ENCODE assay signal across 24 cellular contexts in genomic region chr22:19888131-19888746, GRCh38. TPM values are rescaled to one million over a fixed set of nuclear protein-coding genes. Genes with fewer than 3 reads are reported as not detected.
DNase-seq lines count a peak whose midpoint lies in the region; ATAC-seq, FAIRE-seq and TF ChIP-seq lines count a peak whose summit lies in the region.
"Had no signal": no experiment of that assay in that cellular context is flagged by ENCODE, and none has a peak within 500 bp of the region (broad histone marks: within the 10 kb centered on the region; RNA-seq: fewer than 3 reads in every experiment).

No MANE protein-coding gene starts in this region.

- TF ChIP-seq EP300 in HepG2 (IDR thresholded peaks at IDR 0.05; ENCODE audit: low read depth in 2 of 2, low read length in 2 of 2): no peak
- no peak for TF ChIP-seq EP300 in HepG2 (CRISPR knock-in tag; IDR thresholded peaks at IDR 0.05; ENCODE audit: borderline replicate concordance)

- H3K4me2 ChIP-seq in HepG2 (ENCODE audit: low read depth, low read length): no peak overlapping the region

- no peaks in the 10 kb centered on the region for H3K4me1 Mint-ChIP-seq in Calu3 (ENCODE audit: low read depth, unreplicated experiment)

- H3K27me3 Mint-ChIP-seq in Calu3 (ENCODE audit: unreplicated experiment): no peaks in the 10 kb centered on the region
- H3K27me3 Mint-ChIP-seq: activated CD4-positive, alpha-beta memory T cell treated with anti-CD3 and anti-CD28 coated beads for 36 hours; stimulated activated memory B cell treated with anti-CD40 and anti-IgM and Interleukin-4, amounts not matched to agents 10 μg/mL and 1 μg/mL and 100 μg/mL, for 72 hours had no signal

- POLR2A ChIA-PET in HepG2 (lab: Yijun Ruan, JAX): no interaction called here

- FAIRE-seq in HepG2 (lab: Jason Lieb, UNC) (no peak), urothelium cell line (lab: Jason Lieb, UNC) (peak; percentile 13)
- FAIRE-seq: colon, HTR-8/SVneo had no signal

- H3K27me3 ChIP-seq in right lobe of liver (no peaks in the 10 kb centered on the region), HepG2 (ENCODE audit: control insufficient read depth in 1 of 2, insufficient read depth in 2 of 2, low read length in 2 of 2) (no peaks in the 10 kb centered on the region), RWPE2 (ENCODE audit: insufficient read depth, poor library complexity, severe bottlenecking) (no peaks in the 10 kb centered on the region), right cardiac atrium (ENCODE audit: control insufficient read depth, insufficient read depth) (no peaks in the 10 kb centered on the region)
- H3K27me3 ChIP-seq: thyroid gland had no signal

- H3K9me3 ChIP-seq in right lobe of liver: no peaks in the 10 kb centered on the region
- H3K9me3 ChIP-seq in HepG2 (ENCODE audit: low read length): no peaks in the 10 kb centered on the region
- no peaks in the 10 kb centered on the region for H3K9me3 ChIP-seq in RWPE2 (ENCODE audit: severe bottlenecking)
- no peaks in the 10 kb centered on the region for H3K9me3 ChIP-seq in right cardiac atrium (ENCODE audit: control insufficient read depth, low read length)
- H3K9me3 ChIP-seq: thyroid gland had no signal

- no peak for TF ChIP-seq RAD21 in HepG2 (CRISPR knock-in tag; IDR thresholded peaks at IDR 0.05)

- no peaks in the 10 kb centered on the region for H3K9me3 Mint-ChIP-seq in Calu3 (ENCODE audit: low read depth, unreplicated experiment)
- H3K9me3 Mint-ChIP-seq: activated CD4-positive, alpha-beta memory T cell treated with anti-CD3 and anti-CD28 coated beads for 36 hours; activated naive CD4-positive, alpha-beta T cell treated with anti-CD3 and anti-CD28 coated beads, Interleukin-2, amount 50 U/mL, for 72 hours; mesothelial cell of epicardium; stimulated activated memory B cell treated with anti-CD40 and anti-IgM and Interleukin-4, amounts not matched to agents 10 μg/mL and 1 μg/mL and 100 μg/mL, for 72 hours had no signal

- H3K4me1 ChIP-seq in right lobe of liver (peaks cover 0 to 6% (median 0%) of the 10 kb centered on the region in 4 donors), HepG2 (ENCODE audit: insufficient read depth, low read length) (peaks cover 27% of the 10 kb centered on the region), RWPE2 (ENCODE audit: insufficient read depth, poor library complexity, severe bottlenecking) (peaks cover 32% of the 10 kb centered on the region), right cardiac atrium (ENCODE audit: control insufficient read depth, insufficient read depth, low read length) (no peaks in the 10 kb centered on the region)
- H3K4me1 ChIP-seq: thyroid gland had no signal

- no peak overlapping the region for H3K4me3 Mint-ChIP-seq in Calu3 (ENCODE audit: low read depth, unreplicated experiment)
- H3K4me3 Mint-ChIP-seq: activated CD4-positive, alpha-beta memory T cell treated with anti-CD3 and anti-CD28 coated beads for 36 hours; mesothelial cell of epicardium; stimulated activated memory B cell treated with anti-CD40 and anti-IgM and Interleukin-4, amounts not matched to agents 10 μg/mL and 1 μg/mL and 100 μg/mL, for 72 hours had no signal

- H3K79me2 ChIP-seq in HepG2 (ENCODE audit: insufficient read depth, low read length): no peaks in the 10 kb centered on the region

- no peak for ATAC-seq in right lobe of liver
- ATAC-seq in HepG2: no peak
- ATAC-seq in RWPE2 (ENCODE audit: low read depth): no peak
- ATAC-seq in right cardiac atrium: no peak
- no peak for ATAC-seq in GM21360 (IDR thresholded peaks at IDR 0.05; ENCODE audit: unreplicated experiment)
- ATAC-seq: activated naive CD4-positive, alpha-beta T cell treated with anti-CD3 and anti-CD28 coated beads, Interleukin-2, amount 50 U/mL, for 72 hours; stimulated activated memory B cell treated with anti-CD40 and anti-IgM and Interleukin-4, amounts not matched to agents 10 μg/mL and 1 μg/mL and 100 μg/mL, for 72 hours had no signal

- BruUV-seq in HepG2 (replicated peaks; lab: Mats Ljungman, UMichigan) (no TSS peak), Calu3 (replicated peaks; lab: Mats Ljungman, UMichigan) (no TSS peak)

- no CpG with 5 or more reads among the region's 17 CpGs for WGBS in right lobe of liver (ENCODE audit: insufficient coverage, low coverage, low lambda C conversion rate, missing lambda C conversion rate)
- 98% methylated on average over 7 of the region's 17 CpGs for WGBS in HepG2 (ENCODE audit: low lambda C conversion rate)
- WGBS in right cardiac atrium: 92% methylated on average over 17 of the region's 17 CpGs

- H3K4me3 ChIP-seq in right lobe of liver: no peak overlapping the region
- H3K4me3 ChIP-seq in HepG2 (replicated peaks in 1 of 3; ENCODE audit: insufficient read depth in 1 of 3, low read depth in 2 of 3, low read length in 3 of 3): no peak overlapping the region
- no peak overlapping the region for H3K4me3 ChIP-seq in RWPE2 (ENCODE audit: severe bottlenecking)
- no peak overlapping the region for H3K4me3 ChIP-seq in right cardiac atrium (ENCODE audit: low read length)
- H3K4me3 ChIP-seq: GM23248, thyroid gland had no signal

- no peak overlapping the region for H3K27ac Mint-ChIP-seq in Calu3 (ENCODE audit: unreplicated experiment)
- H3K27ac Mint-ChIP-seq: activated CD4-positive, alpha-beta memory T cell treated with anti-CD3 and anti-CD28 coated beads for 36 hours; mesothelial cell of epicardium had no signal

- H3K36me3 Mint-ChIP-seq in Calu3 (ENCODE audit: insufficient read depth, unreplicated experiment): peaks cover 6% of the 10 kb centered on the region
- H3K36me3 Mint-ChIP-seq: activated CD4-positive, alpha-beta memory T cell treated with anti-CD3 and anti-CD28 coated beads for 36 hours; mesothelial cell of epicardium; stimulated activated memory B cell treated with anti-CD40 and anti-IgM and Interleukin-4, amounts not matched to agents 10 μg/mL and 1 μg/mL and 100 μg/mL, for 72 hours had no signal

- CTCF ChIA-PET in HepG2 (lab: Yijun Ruan, JAX; ENCODE audit: low intra/inter-chr PET ratio, low total read pairs) (no interaction called here), Calu3 (lab: Charles Lee) (no interaction called here)

- TF ChIP-seq POLR2A in right lobe of liver (IDR thresholded peaks at IDR 0.05) (no peak), HepG2 (IDR thresholded peaks at IDR 0.05; ENCODE audit: insufficient read depth in 1 of 2, low read depth in 2 of 2, low read length in 2 of 2) (no peak)

- no peak overlapping the region for H3K9ac ChIP-seq in HepG2 (ENCODE audit: insufficient read depth, low read depth, low read length)
- H3K9ac ChIP-seq: GM23248 had no signal

- H2AFZ ChIP-seq in HepG2 (ENCODE audit: low read length): no peak overlapping the region
- H2AFZ ChIP-seq: GM23248 had no signal

- in situ Hi-C loops in HepG2 (cut with HindIII; ENCODE audit: extremely low pct_ligation_motif_present, low pct_unique_long_range_greater_than_20kb): no loop called here

- H4K20me1 ChIP-seq in HepG2 (ENCODE audit: insufficient read depth, low read length): no peaks in the 10 kb centered on the region

- TF ChIP-seq CTCF in right lobe of liver (IDR thresholded peaks at IDR 0.05) (no peak), HepG2 (CRISPR knock-in tag; IDR thresholded peaks at IDR 0.05) (no peak), RWPE2 (IDR thresholded peaks at IDR 0.05; ENCODE audit: poor library complexity, severe bottlenecking) (no peak), Calu3 (IDR thresholded peaks at IDR 0.05; ENCODE audit: unreplicated experiment) (no peak)

- DNase-seq in right lobe of liver: peak in 2 of 3 donors; percentile 24 to 50
- DNase-seq in HepG2 (ENCODE audit: low spot score): no peak
- DNase-seq in RWPE2 (ENCODE audit: low spot score): peak; percentile 42
- DNase-seq in right cardiac atrium: peak; percentile 4 to 55 (median 47)
- no peak for DNase-seq in urothelium cell line (ENCODE audit: low spot score)
- DNase-seq in Calu3: no peak
- DNase-seq in ecto neural progenitor cell (ENCODE audit: low spot score): no peak
- DNase-seq: activated CD4-positive, alpha-beta memory T cell treated with anti-CD3 and anti-CD28 coated beads for 36 hours; activated T-cell treated with anti-CD3 and anti-CD28 coated beads, Interleukin-2, amount 50 U/mL, for 1 hour; GM23248; kidney glomerular epithelial cell; NCI-H1105 treated with DMSO at 0.1 percent for 48 hours; NCI-H2081 treated with DMSO at 0.1 percent for 48 hours; NCI-H510A treated with DMSO at 0.1 percent for 48 hours; retina; SHP77 treated with DMSO at 0.1 percent for 48 hours; T-helper 1 cell; thyroid gland had no signal

- intact Hi-C loops in right lobe of liver (cut with DNase I): no loop called here
- intact Hi-C loops in HepG2 (cut with micrococcal nuclease; ENCODE audit: unreplicated experiment): no loop called here
- intact Hi-C loops in right cardiac atrium (cut with DNase I): no loop called here
- intact Hi-C loops in Calu3 (cut with micrococcal nuclease; ENCODE audit: unreplicated experiment): no loop called here

- H3K36me3 ChIP-seq in right lobe of liver (no peaks in the 10 kb centered on the region), HepG2 (replicated peaks in 1 of 2; ENCODE audit: control insufficient read depth in 1 of 2, insufficient read depth in 2 of 2, low read length in 2 of 2) (peaks cover 0 to 2% of the 10 kb centered on the region in 2 experiments; a peak in 1 of 5 replicates), RWPE2 (ENCODE audit: low read depth) (no peaks in the 10 kb centered on the region)

- H3K27ac ChIP-seq in right lobe of liver (no peak overlapping the region), HepG2 (ENCODE audit: extremely low read length, insufficient read depth, low read length) (no peak overlapping the region), RWPE2 (ENCODE audit: poor library complexity, severe bottlenecking) (peak overlapping the region; percentile 96), right cardiac atrium (ENCODE audit: low read length) (no peak overlapping the region)
- H3K27ac ChIP-seq: thyroid gland had no signal

RNA-seq across cellular contexts. Expression of gene GNB1L, which starts 33.6 kb away (rescaled TPM):
- total RNA-seq in right lobe of liver (1 to 10 TPM; 1.4 to 3.2 (median 2.7) TPM), HepG2 (2016; rRNA removed; fragmentation: Illumina TruSeq; extraction: Trizol) (7.4 and 7.7 TPM in 2 replicates), right cardiac atrium (1 to 10 TPM; 2.8 to 4.9 (median 4.0) TPM), Calu3 (2022) (9.1 and 13.0 TPM in 2 replicates)
- 2.1 and 3.2 TPM in 2 replicates for total RNA-seq in HepG2 (2016; cell fraction: cytosol; rRNA removed; fragmentation: Illumina TruSeq; extraction: Trizol; ENCODE audit: low read depth)
- total RNA-seq in HepG2 (2016; cell fraction: insoluble cytoplasmic fraction; rRNA removed; fragmentation: Illumina TruSeq; extraction: Trizol): 7.8 and 8.7 TPM in 2 replicates
- total RNA-seq in HepG2 (2016; cell fraction: membrane; rRNA removed; fragmentation: Illumina TruSeq; extraction: Trizol): 4.1 and 4.4 TPM in 2 replicates
- 4.8 and 5.3 TPM in 2 replicates for total RNA-seq in HepG2 (2016; cell fraction: nucleus; rRNA removed; fragmentation: Illumina TruSeq; extraction: Trizol)
- polyA plus RNA-seq in HepG2 (2011; rRNA removed) (2.1 and 2.5 TPM in 2 replicates), right cardiac atrium (2.1 TPM)
- polyA plus RNA-seq in HepG2 (2011; cell fraction: cytosol; rRNA removed): 1.7 and 3.9 TPM in 2 replicates
- polyA plus RNA-seq in HepG2 (2011; cell fraction: nucleus; rRNA removed): 4.7 and 6.8 TPM in 2 replicates
- 2.4 and 4.1 TPM in 2 replicates for polyA plus RNA-seq in HepG2 (2012)
- polyA plus RNA-seq in HepG2 (2016; cell fraction: cytosol; fragmentation: Illumina TruSeq; extraction: Trizol; ENCODE audit: low read depth): 1.7 and 2.3 TPM in 2 replicates
- 5.9 and 6.5 TPM in 2 replicates for polyA plus RNA-seq in HepG2 (2016; cell fraction: insoluble cytoplasmic fraction; fragmentation: Illumina TruSeq; extraction: Trizol; ENCODE audit: low read depth)
- polyA plus RNA-seq in HepG2 (2016; cell fraction: membrane; fragmentation: Illumina TruSeq; extraction: Trizol; ENCODE audit: low read depth): 2.8 and 3.1 TPM in 2 replicates
- polyA plus RNA-seq in HepG2 (2016; cell fraction: nucleus; fragmentation: Illumina TruSeq; extraction: Trizol; ENCODE audit: insufficient read depth, low read depth): 4.2 and 7.0 TPM in 2 replicates
- polyA minus RNA-seq in HepG2 (2011; rRNA and poly(A)+ RNA removed; ENCODE audit: low replicate concordance): 2.4 and 4.9 TPM in 2 replicates
- polyA minus RNA-seq in HepG2 (2011; cell fraction: cytosol; rRNA and poly(A)+ RNA removed): 1.7 and 2.4 TPM in 2 replicates
- 0.75 and 1.8 TPM in 2 replicates for polyA minus RNA-seq in HepG2 (2011; cell fraction: nucleus; rRNA and poly(A)+ RNA removed)

RNA-seq across cellular contexts. Expression of gene RTL10, which starts 33.6 kb away (rescaled TPM):
- 1 to 10 TPM; 6.4 to 9.1 (median 6.6) TPM for total RNA-seq in right lobe of liver
- total RNA-seq in HepG2 (2016; rRNA removed; fragmentation: Illumina TruSeq; extraction: Trizol): 14.1 and 17.6 TPM in 2 replicates
- total RNA-seq in HepG2 (2016; cell fraction: cytosol; rRNA removed; fragmentation: Illumina TruSeq; extraction: Trizol; ENCODE audit: low read depth): 2.4 and 2.6 TPM in 2 replicates
- total RNA-seq in HepG2 (2016; cell fraction: insoluble cytoplasmic fraction; rRNA removed; fragmentation: Illumina TruSeq; extraction: Trizol): 10.3 and 13.8 TPM in 2 replicates
- total RNA-seq in HepG2 (2016; cell fraction: membrane; rRNA removed; fragmentation: Illumina TruSeq; extraction: Trizol): 6.4 and 6.7 TPM in 2 replicates
- total RNA-seq in HepG2 (2016; cell fraction: nucleus; rRNA removed; fragmentation: Illumina TruSeq; extraction: Trizol): 15.1 and 15.3 TPM in 2 replicates
- polyA plus RNA-seq in HepG2 (2011; rRNA removed): 15.8 and 18.2 TPM in 2 replicates
- 8.3 and 9.5 TPM in 2 replicates for polyA plus RNA-seq in HepG2 (2011; cell fraction: cytosol; rRNA removed)
- polyA plus RNA-seq in HepG2 (2011; cell fraction: nucleus; rRNA removed): 47.3 and 53.1 TPM in 2 replicates
- polyA plus RNA-seq in HepG2 (2012): 11.3 and 11.9 TPM in 2 replicates
- polyA plus RNA-seq in HepG2 (2016; cell fraction: cytosol; fragmentation: Illumina TruSeq; extraction: Trizol; ENCODE audit: low read depth): 1.3 and 1.5 TPM in 2 replicates
- polyA plus RNA-seq in HepG2 (2016; cell fraction: insoluble cytoplasmic fraction; fragmentation: Illumina TruSeq; extraction: Trizol; ENCODE audit: low read depth): 8.2 and 12.3 TPM in 2 replicates
- polyA plus RNA-seq in HepG2 (2016; cell fraction: membrane; fragmentation: Illumina TruSeq; extraction: Trizol; ENCODE audit: low read depth): 2.5 and 3.1 TPM in 2 replicates
- 23.5 and 25.4 TPM in 2 replicates for polyA plus RNA-seq in HepG2 (2016; cell fraction: nucleus; fragmentation: Illumina TruSeq; extraction: Trizol; ENCODE audit: insufficient read depth, low read depth)
- 46.0 and 112 TPM in 2 replicates for polyA minus RNA-seq in HepG2 (2011; rRNA and poly(A)+ RNA removed; ENCODE audit: low replicate concordance)
- polyA minus RNA-seq in HepG2 (2011; cell fraction: cytosol; rRNA and poly(A)+ RNA removed): 8.4 and 10.0 TPM in 2 replicates
- 21.9 and 23.7 TPM in 2 replicates for polyA minus RNA-seq in HepG2 (2011; cell fraction: nucleus; rRNA and poly(A)+ RNA removed)
- total RNA-seq in right cardiac atrium: 1 to 10 TPM; 6.8 to 9.9 (median 8.8) TPM
- polyA plus RNA-seq in right cardiac atrium: 5.8 TPM
- total RNA-seq in Calu3 (2022): 26.2 and 28.7 TPM in 2 replicates

RNA-seq across cellular contexts. Expression of gene COMT, which starts 53.3 kb away (rescaled TPM):
- 100 to 1,000 TPM; 144 to 270 (median 200) TPM for total RNA-seq in right lobe of liver
- 144 and 162 TPM in 2 replicates for total RNA-seq in HepG2 (2016; rRNA removed; fragmentation: Illumina TruSeq; extraction: Trizol)
- 44.0 and 61.5 TPM in 2 replicates for total RNA-seq in HepG2 (2016; cell fraction: cytosol; rRNA removed; fragmentation: Illumina TruSeq; extraction: Trizol; ENCODE audit: low read depth)
- 127 and 167 TPM in 2 replicates for total RNA-seq in HepG2 (2016; cell fraction: insoluble cytoplasmic fraction; rRNA removed; fragmentation: Illumina TruSeq; extraction: Trizol)
- 60.4 and 90.3 TPM in 2 replicates for total RNA-seq in HepG2 (2016; cell fraction: membrane; rRNA removed; fragmentation: Illumina TruSeq; extraction: Trizol)
- total RNA-seq in HepG2 (2016; cell fraction: nucleus; rRNA removed; fragmentation: Illumina TruSeq; extraction: Trizol): 92.2 and 95.4 TPM in 2 replicates
- polyA plus RNA-seq in HepG2 (2011; rRNA removed): 156 and 194 TPM in 2 replicates
- 185 and 260 TPM in 2 replicates for polyA plus RNA-seq in HepG2 (2011; cell fraction: cytosol; rRNA removed)
- polyA plus RNA-seq in HepG2 (2011; cell fraction: nucleus; rRNA removed): 192 TPM in 2 replicates
- 90.6 and 123 TPM in 2 replicates for polyA plus RNA-seq in HepG2 (2012)
- polyA plus RNA-seq in HepG2 (2016; cell fraction: cytosol; fragmentation: Illumina TruSeq; extraction: Trizol; ENCODE audit: low read depth): 59.9 and 87.6 TPM in 2 replicates
- polyA plus RNA-seq in HepG2 (2016; cell fraction: insoluble cytoplasmic fraction; fragmentation: Illumina TruSeq; extraction: Trizol; ENCODE audit: low read depth): 139 and 159 TPM in 2 replicates
- 62.3 and 85.6 TPM in 2 replicates for polyA plus RNA-seq in HepG2 (2016; cell fraction: membrane; fragmentation: Illumina TruSeq; extraction: Trizol; ENCODE audit: low read depth)
- 155 and 158 TPM in 2 replicates for polyA plus RNA-seq in HepG2 (2016; cell fraction: nucleus; fragmentation: Illumina TruSeq; extraction: Trizol; ENCODE audit: insufficient read depth, low read depth)
- 32.2 and 191 TPM in 2 replicates for polyA minus RNA-seq in HepG2 (2011; rRNA and poly(A)+ RNA removed; ENCODE audit: low replicate concordance)
- polyA minus RNA-seq in HepG2 (2011; cell fraction: cytosol; rRNA and poly(A)+ RNA removed): 76.6 and 84.9 TPM in 2 replicates
- 33.6 and 36.1 TPM in 2 replicates for polyA minus RNA-seq in HepG2 (2011; cell fraction: nucleus; rRNA and poly(A)+ RNA removed)
- 10 to 100 TPM; 69.6 to 89.3 (median 84.4) TPM for total RNA-seq in right cardiac atrium
- polyA plus RNA-seq in right cardiac atrium: 102 TPM
- total RNA-seq in Calu3 (2022): 165 and 170 TPM in 2 replicates

RNA-seq across cellular contexts. Expression of gene TXNRD2, which starts 53.4 kb away (rescaled TPM):
- total RNA-seq in right lobe of liver (10 to 100 TPM; 35.9 to 47.8 (median 44.3) TPM), HepG2 (2016; rRNA removed; fragmentation: Illumina TruSeq; extraction: Trizol) (16.4 and 18.6 TPM in 2 replicates), right cardiac atrium (10 to 100 TPM; 18.7 to 28.5 (median 26.0) TPM), Calu3 (2022) (33.7 and 36.3 TPM in 2 replicates)
- 4.6 and 5.3 TPM in 2 replicates for total RNA-seq in HepG2 (2016; cell fraction: cytosol; rRNA removed; fragmentation: Illumina TruSeq; extraction: Trizol; ENCODE audit: low read depth)
- 16.6 and 20.5 TPM in 2 replicates for total RNA-seq in HepG2 (2016; cell fraction: insoluble cytoplasmic fraction; rRNA removed; fragmentation: Illumina TruSeq; extraction: Trizol)
- total RNA-seq in HepG2 (2016; cell fraction: membrane; rRNA removed; fragmentation: Illumina TruSeq; extraction: Trizol): 7.4 and 8.1 TPM in 2 replicates
- 17.3 and 19.7 TPM in 2 replicates for total RNA-seq in HepG2 (2016; cell fraction: nucleus; rRNA removed; fragmentation: Illumina TruSeq; extraction: Trizol)
- polyA plus RNA-seq in HepG2 (2011; rRNA removed) (17.5 and 23.4 TPM in 2 replicates), right cardiac atrium (32.9 TPM)
- polyA plus RNA-seq in HepG2 (2011; cell fraction: cytosol; rRNA removed): 11.8 and 19.6 TPM in 2 replicates
- polyA plus RNA-seq in HepG2 (2011; cell fraction: nucleus; rRNA removed): 74.7 and 94.3 TPM in 2 replicates
- 11.2 and 13.2 TPM in 2 replicates for polyA plus RNA-seq in HepG2 (2012)
- 3.6 and 4.0 TPM in 2 replicates for polyA plus RNA-seq in HepG2 (2016; cell fraction: cytosol; fragmentation: Illumina TruSeq; extraction: Trizol; ENCODE audit: low read depth)
- polyA plus RNA-seq in HepG2 (2016; cell fraction: insoluble cytoplasmic fraction; fragmentation: Illumina TruSeq; extraction: Trizol; ENCODE audit: low read depth): 17.8 and 20.1 TPM in 2 replicates
- 5.9 and 6.5 TPM in 2 replicates for polyA plus RNA-seq in HepG2 (2016; cell fraction: membrane; fragmentation: Illumina TruSeq; extraction: Trizol; ENCODE audit: low read depth)
- 34.4 and 34.7 TPM in 2 replicates for polyA plus RNA-seq in HepG2 (2016; cell fraction: nucleus; fragmentation: Illumina TruSeq; extraction: Trizol; ENCODE audit: insufficient read depth, low read depth)
- polyA minus RNA-seq in HepG2 (2011; rRNA and poly(A)+ RNA removed; ENCODE audit: low replicate concordance): 28.2 and 29.9 TPM in 2 replicates
- polyA minus RNA-seq in HepG2 (2011; cell fraction: cytosol; rRNA and poly(A)+ RNA removed): 10.6 and 12.9 TPM in 2 replicates
- 24.5 and 27.3 TPM in 2 replicates for polyA minus RNA-seq in HepG2 (2011; cell fraction: nucleus; rRNA and poly(A)+ RNA removed)

Comparison
In these comparisons a context has a peak if more than half of its experiments do, and no peak if none do; other contexts are left out.
1. DNase-seq: peak in right lobe of liver (2 of 3), RWPE2 (single experiment) and right cardiac atrium (3 of 3); none in HepG2 (single experiment), urothelium cell line (single experiment), Calu3 (single experiment) and ecto neural progenitor cell (single experiment).